16 cellular contexts compared by ENCODE assay signal in genomic region chr7:106590209-106590816, GRCh38.
DNase-seq lines count a peak whose midpoint lies in the region; ATAC-seq and TF ChIP-seq lines count a peak whose summit lies in the region.
"Had no signal": no experiment of that assay in that cellular context is flagged by ENCODE, and none has a peak within 500 bp of the region (broad histone marks: within the 10 kb centered on the region; RNA-seq: fewer than 3 reads in every experiment).

No MANE protein-coding gene starts in this region.

- H3K9ac ChIP-seq in SK-N-MC (ENCODE audit: insufficient read length) = no peak overlapping the region

- H3K36me3 ChIP-seq in SK-N-MC (ENCODE audit: insufficient read depth, low read length) (no peaks in the 10 kb centered on the region), uterus (no peaks in the 10 kb centered on the region)

- intact Hi-C loops in uterus (cut with DNase I; ENCODE audit: low total_unique reads) = no loop called here

- H3K9me3 ChIP-seq in SK-N-MC (ENCODE audit: low read depth, low read length) (no peaks in the 10 kb centered on the region), uterus (no peaks in the 10 kb centered on the region)
- H3K9me3 ChIP-seq: Caco-2 had no signal

- H3K27me3 ChIP-seq in uterus = no peaks in the 10 kb centered on the region

- peak overlapping the region; percentile 5; the same call in 1 of the 2 replicates for H3K27ac ChIP-seq in SK-N-MC
- no peak overlapping the region for H3K27ac ChIP-seq in uterus

- TF ChIP-seq CTCF in choroid plexus epithelial cell (conservative IDR thresholded peaks at IDR 0.05; ENCODE audit: low read depth, low read length) (no peak), uterus (IDR thresholded peaks at IDR 0.05) (no peak)

- DNase-seq in SK-N-MC (ENCODE audit: low read depth, low spot score) (no peak), choroid plexus epithelial cell (ENCODE audit: low read depth) (peak; percentile 18), iPS-NIHi7 (ENCODE audit: extremely low spot score) (peak; percentile 27), pulmonary artery endothelial cell (ENCODE audit: low read depth, low spot score) (peak; percentile 99), uterus (no peak), hypothalamus (lab: John Stamatoyannopoulos, UW) (no peak)
- DNase-seq: AML-193, Caco-2, DMS53, NCI-H1092 treated with DMSO at 0.1 percent for 48 hours, NCI-H1694, NCI-H446, NCI-H748 treated with DMSO at 0.1 percent for 48 hours had no signal

- no peak for TF ChIP-seq POLR2A in uterus (IDR thresholded peaks at IDR 0.05)

- no peak overlapping the region for H3K4me3 ChIP-seq in SK-N-MC
- no peak overlapping the region for H3K4me3 ChIP-seq in choroid plexus epithelial cell (ENCODE audit: low read depth, low read length)
- H3K4me3 ChIP-seq in uterus = no peak overlapping the region
- H3K4me3 ChIP-seq: GM12878, GM23338 had no signal

- H3K4me1 ChIP-seq in uterus = no peaks in the 10 kb centered on the region
- H3K4me1 ChIP-seq: Caco-2 had no signal

- no peak for ATAC-seq in GM21576 (IDR thresholded peaks at IDR 0.05; ENCODE audit: unreplicated experiment)
- ATAC-seq: GM12878, GM23338 had no signal

Comparison
In these comparisons a context has a peak if more than half of its experiments do, and no peak if none do; other contexts are left out.
1. DNase-seq: peak in choroid plexus epithelial cell (single experiment), iPS-NIHi7 (single experiment) and pulmonary artery endothelial cell (single experiment); none in SK-N-MC (single experiment), uterus (0 of 2) and hypothalamus (0 of 51).